ENCODE assay signal across 22 cellular contexts in genomic region chr3:59678042-59678707, GRCh38.
DNase-seq lines count a peak whose midpoint lies in the region; FAIRE-seq and TF ChIP-seq lines count a peak whose summit lies in the region.
"Had no signal": no experiment of that assay in that cellular context is flagged by ENCODE, and none has a peak within 500 bp of the region (broad histone marks: within the 10 kb centered on the region; RNA-seq: fewer than 3 reads in every experiment).

No MANE protein-coding gene starts in this region.

- no CpG with 5 or more reads among the region's 8 CpGs for WGBS in neuronal stem cell (ENCODE audit: extremely low coverage in 2 of 2, insufficient read length in 2 of 2, insufficient replicate concordance in 1 of 2), 2 donors
- 94% methylated on average over 8 of the region's 8 CpGs for WGBS in mesenchymal stem cell

- FAIRE-seq in frontal cortex (lab: Jason Lieb, UNC), result no peak

- H2BK15ac ChIP-seq in neuronal stem cell (ENCODE audit: low read length), result no peak overlapping the region
- H2BK15ac ChIP-seq in mesenchymal stem cell (ENCODE audit: low read depth, poor library complexity, severe bottlenecking), result no peak overlapping the region

- DNase-seq in COR-L47 (lab: John Stamatoyannopoulos, UW) (peak; percentile 26), NCI-H146 (lab: John Stamatoyannopoulos, UW) (peak; percentile 85), neuronal stem cell (ENCODE audit: low spot score) (no peak), mesenchymal stem cell (no peak), frontal cortex (ENCODE audit: low spot score in 2 of 2) (no peak), SKM-1 treated with dmso at 0.1 percent for 144 hours (lab: John Stamatoyannopoulos, UW; ENCODE audit: unreplicated experiment) (no peak)
- no peak for DNase-seq in activated CD4-positive, CD25-positive, alpha-beta regulatory T cell (lab: John Stamatoyannopoulos, UW)
- DNase-seq: activated CD4-positive, alpha-beta T cell treated with anti-CD3 and anti-CD28 coated beads for 1 hour; activated CD8-positive, alpha-beta memory T cell treated with anti-CD3 and anti-CD28 coated beads for 24 hours; activated naive CD4-positive, alpha-beta T cell treated with anti-CD3 and anti-CD28 coated beads, Interleukin-2, amount 50 U/mL, for 16 hours; activated T-cell treated with anti-CD3 and anti-CD28 coated beads, Interleukin-2, amount 50 U/mL, for 48 hours; CD4-positive, alpha-beta memory T cell; effector CD4-positive, alpha-beta T cell; NCI-H1436; NCI-H446 treated with DMSO at 0.1 percent for 48 hours; psoas muscle; stimulated activated naive CD4-positive, alpha-beta T cell treated with Interleukin-2 at 50 U/mL for 16 hours; tibial artery had no signal

- H4K91ac ChIP-seq in neuronal stem cell (ENCODE audit: low read depth, low read length, poor library complexity), result no peak overlapping the region
- H4K91ac ChIP-seq in mesenchymal stem cell (ENCODE audit: low read length), result no peak overlapping the region

- no peak overlapping the region for H4K8ac ChIP-seq in neuronal stem cell (ENCODE audit: low read depth, low read length)
- no peak overlapping the region for H4K8ac ChIP-seq in mesenchymal stem cell (ENCODE audit: low read length)

- H3K4me3 ChIP-seq in neuronal stem cell (ENCODE audit: low read length in 2 of 2), result no peak overlapping the region
- H3K4me3 ChIP-seq in mesenchymal stem cell (ENCODE audit: insufficient read depth in 1 of 2, low read depth in 1 of 2, low read length in 2 of 2), result no peak overlapping the region
- H3K4me3 ChIP-seq: ascending aorta, gastroesophageal sphincter, psoas muscle, skin epidermis, tibial artery had no signal

- H3K4me1 ChIP-seq in neuronal stem cell (ENCODE audit: control insufficient read depth in 2 of 2, insufficient read depth in 1 of 2, low read depth in 1 of 2, low read length in 2 of 2) (peaks cover 0 to 10% of the 10 kb centered on the region in 2 donors), mesenchymal stem cell (ENCODE audit: control insufficient read depth, insufficient read depth, low read depth, low read length) (no peaks in the 10 kb centered on the region)
- H3K4me1 ChIP-seq: ascending aorta, gastroesophageal sphincter, psoas muscle, tibial artery had no signal

- H3K79me1 ChIP-seq in neuronal stem cell (ENCODE audit: low read depth, low read length) (no peaks in the 10 kb centered on the region), mesenchymal stem cell (replicated peaks; ENCODE audit: low read length, poor library complexity, severe bottlenecking) (no peaks in the 10 kb centered on the region)

- H3K27ac ChIP-seq in VCaP, result peak overlapping the region; percentile 70
- H3K27ac ChIP-seq in neuronal stem cell (replicated peaks; ENCODE audit: low read length), result peak overlapping the region; percentile 1
- H3K27ac ChIP-seq in mesenchymal stem cell (ENCODE audit: low read length, poor library complexity, severe bottlenecking), result no peak overlapping the region
- H3K27ac ChIP-seq: ascending aorta, gastroesophageal sphincter, psoas muscle, skin epidermis, tibial artery had no signal

- H3K14ac ChIP-seq in neuronal stem cell (ENCODE audit: low read length), result no peak overlapping the region
- H3K14ac ChIP-seq in mesenchymal stem cell (ENCODE audit: low read length in 2 of 2), result no peak overlapping the region

- no peak overlapping the region for H2AK5ac ChIP-seq in neuronal stem cell (ENCODE audit: low read depth, low read length)
- no peak overlapping the region for H2AK5ac ChIP-seq in mesenchymal stem cell (ENCODE audit: low read length, severe bottlenecking)

- no peak overlapping the region for H3K4ac ChIP-seq in neuronal stem cell (ENCODE audit: low read length)
- H3K4ac ChIP-seq in mesenchymal stem cell (ENCODE audit: low read depth in 1 of 2, low read length in 2 of 2), result no peak overlapping the region

- H2BK120ac ChIP-seq in neuronal stem cell (ENCODE audit: low read depth, low read length) (no peak overlapping the region), mesenchymal stem cell (ENCODE audit: low read depth, low read length) (no peak overlapping the region)

- H2BK12ac ChIP-seq in neuronal stem cell (ENCODE audit: low read length) (no peak overlapping the region), mesenchymal stem cell (ENCODE audit: low read length in 2 of 2) (no peak overlapping the region)

- no peak overlapping the region for H3K9ac ChIP-seq in neuronal stem cell (ENCODE audit: low read depth, low read length, poor library complexity)
- no peak overlapping the region for H3K9ac ChIP-seq in mesenchymal stem cell (ENCODE audit: low read length)

- H3K18ac ChIP-seq in neuronal stem cell (ENCODE audit: low read length), result no peak overlapping the region
- no peak overlapping the region for H3K18ac ChIP-seq in mesenchymal stem cell (ENCODE audit: low read depth in 1 of 2, low read length in 2 of 2)

- H2AFZ ChIP-seq in neuronal stem cell (ENCODE audit: low read length), result peak overlapping the region; percentile 19
- no peak overlapping the region for H2AFZ ChIP-seq in mesenchymal stem cell (ENCODE audit: low read depth, low read length)

- H3K9me3 ChIP-seq in neuronal stem cell (replicated peaks in 1 of 2; ENCODE audit: control insufficient read depth in 2 of 2, insufficient read depth in 1 of 2, low read depth in 1 of 2, low read length in 2 of 2) (no peaks in the 10 kb centered on the region), mesenchymal stem cell (ENCODE audit: control insufficient read depth, low read length) (no peaks in the 10 kb centered on the region)
- H3K9me3 ChIP-seq: ascending aorta, gastroesophageal sphincter, psoas muscle, tibial artery had no signal

- H2BK5ac ChIP-seq in neuronal stem cell (ENCODE audit: low read length) (no peak overlapping the region), mesenchymal stem cell (ENCODE audit: low read depth, low read length, poor library complexity, severe bottlenecking) (no peak overlapping the region)

- H3K4me2 ChIP-seq in neuronal stem cell (ENCODE audit: insufficient read depth, low read length, poor library complexity, severe bottlenecking) (no peak overlapping the region), mesenchymal stem cell (ENCODE audit: low read length, poor library complexity, severe bottlenecking) (no peak overlapping the region)

- H3K27me3 ChIP-seq in neuronal stem cell (ENCODE audit: control insufficient read depth in 3 of 3, insufficient read depth in 3 of 3, low read depth in 1 of 3, low read length in 3 of 3), result no peaks in the 10 kb centered on the region
- no peaks in the 10 kb centered on the region for H3K27me3 ChIP-seq in mesenchymal stem cell (ENCODE audit: control insufficient read depth in 1 of 2, insufficient read depth in 1 of 2, low read length in 2 of 2)
- H3K27me3 ChIP-seq: ascending aorta, gastroesophageal sphincter, tibial artery had no signal

- H3K23ac ChIP-seq in neuronal stem cell (ENCODE audit: low read depth, low read length, poor library complexity) (no peak overlapping the region), mesenchymal stem cell (ENCODE audit: low read length in 2 of 2) (no peak overlapping the region)

- no peak for TF ChIP-seq CTCF in VCaP (conservative IDR thresholded peaks at IDR 0.05)

- H3K36me3 ChIP-seq in neuronal stem cell (replicated peaks in 1 of 2; ENCODE audit: control insufficient read depth in 2 of 2, insufficient read depth in 2 of 2, low read length in 2 of 2), result no peaks in the 10 kb centered on the region
- H3K36me3 ChIP-seq in mesenchymal stem cell (ENCODE audit: control insufficient read depth in 1 of 2, insufficient read depth in 2 of 2, low read depth in 1 of 2, low read length in 2 of 2), result no peaks in the 10 kb centered on the region
- H3K36me3 ChIP-seq: ascending aorta, gastroesophageal sphincter, tibial artery had no signal

Comparison
In these comparisons a context has a peak if more than half of its experiments do, and no peak if none do; other contexts are left out.
1. DNase-seq: peak in COR-L47 (single experiment) and NCI-H146 (single experiment); none in neuronal stem cell (single experiment), mesenchymal stem cell (single experiment), activated CD4-positive, CD25-positive, alpha-beta regulatory T cell (0 of 4), frontal cortex (0 of 2) and SKM-1 treated with dmso at 0.1 percent for 144 hours (single experiment).